23 cellular contexts compared by ENCODE assay signal in the genomic region with DNA sequence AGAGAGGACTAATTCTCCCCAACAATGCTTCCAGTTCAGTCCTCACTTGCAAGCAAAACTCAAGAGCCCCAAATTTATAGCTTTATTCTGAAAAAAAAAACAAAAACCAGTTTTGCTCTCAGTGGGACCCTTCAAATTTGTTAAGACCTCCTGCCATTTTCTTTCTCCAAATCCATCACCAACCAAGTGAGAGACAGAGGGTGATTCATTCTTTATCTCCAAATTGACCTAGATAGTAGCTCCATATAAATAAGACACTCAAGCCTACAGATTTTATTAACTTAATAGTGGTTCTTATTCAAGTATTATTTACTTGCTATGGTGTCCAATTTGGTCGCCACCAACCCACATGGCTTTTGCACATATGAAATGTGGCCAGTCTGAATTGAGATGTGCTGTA.
"Had no signal": no experiment of that assay in that cellular context is flagged by ENCODE, and none has a peak within 500 bp of the region (broad histone marks: within the 10 kb centered on the region; RNA-seq: fewer than 3 reads in every experiment).

No MANE protein-coding gene starts in this region.

- H3K9me3 ChIP-seq: adrenal gland, ascending aorta, pancreas, right lobe of liver, testis had no signal

- H3K36me3 Mint-ChIP-seq: activated naive CD4-positive, alpha-beta T cell treated with anti-CD3 and anti-CD28 coated beads, Interleukin-2, amount 50 U/mL, for 72 hours; naive B cell; type B pancreatic cell; WTC11 had no signal

- H3K36me3 ChIP-seq: adrenal gland, ascending aorta, brain microvascular endothelial cell, pancreas, right lobe of liver had no signal

- DNase-seq: activated T-cell treated with anti-CD3 and anti-CD28 coated beads, Interleukin-2, amount 50 U/mL, for 1 hour; brain microvascular endothelial cell; caudate nucleus; effector CD4-positive, alpha-beta T cell; erythroblast; hippocampal formation; left ventricle myocardium superior; mammary epithelial cell; naive B cell; stimulated activated CD4-positive, alpha-beta T cell treated with anti-CD3 and anti-CD28 coated beads, Interleukin-2, amount 100 ng/mL, for 48 hours; stimulated activated CD8-positive, alpha-beta memory T cell treated with anti-CD3 and anti-CD28 coated beads, Interleukin-4, amount 100 ng/mL, for 48 hours; stimulated activated naive CD4-positive, alpha-beta T cell; T-helper 1 cell; testis had no signal

- H3K4me3 ChIP-seq: adrenal gland, pancreas, right lobe of liver, testis had no signal

- H3K27me3 ChIP-seq: adrenal gland, ascending aorta, brain microvascular endothelial cell, pancreas, right lobe of liver, testis had no signal

- H3K4me1 Mint-ChIP-seq: activated T-helper 17 cell treated with anti-CD3 and anti-CD28 coated beads, Interleukin-2, amount 50 U/mL, for 72 hours; naive B cell had no signal

- H3K27ac ChIP-seq: adrenal gland, brain microvascular endothelial cell, pancreas had no signal

- H3K4me3 Mint-ChIP-seq: activated T-helper 17 cell treated with anti-CD3 and anti-CD28 coated beads, Interleukin-2, amount 50 U/mL, for 72 hours; dendritic cell treated with granulocyte-macrophage colony-stimulating factor and Interleukin-4, amounts not matched to agents 40 ng/mL and 50 ng/mL, for 4 days; naive B cell; type B pancreatic cell; WTC11 had no signal

- H3K27ac Mint-ChIP-seq: activated naive CD4-positive, alpha-beta T cell treated with anti-CD3 and anti-CD28 coated beads, Interleukin-2, amount 50 U/mL, for 72 hours; activated T-helper 17 cell treated with anti-CD3 and anti-CD28 coated beads, Interleukin-2, amount 50 U/mL, for 72 hours; dendritic cell treated with granulocyte-macrophage colony-stimulating factor and Interleukin-4, amounts not matched to agents 40 ng/mL and 50 ng/mL, for 4 days; naive B cell; type B pancreatic cell; WTC11 had no signal

- H3K9me3 Mint-ChIP-seq: activated naive CD4-positive, alpha-beta T cell treated with anti-CD3 and anti-CD28 coated beads, Interleukin-2, amount 50 U/mL, for 72 hours; activated T-helper 17 cell treated with anti-CD3 and anti-CD28 coated beads, Interleukin-2, amount 50 U/mL, for 72 hours; dendritic cell treated with granulocyte-macrophage colony-stimulating factor and Interleukin-4, amounts not matched to agents 40 ng/mL and 50 ng/mL, for 4 days; type B pancreatic cell; WTC11 had no signal

- H3K27me3 Mint-ChIP-seq: dendritic cell treated with granulocyte-macrophage colony-stimulating factor and Interleukin-4, amounts not matched to agents 40 ng/mL and 50 ng/mL, for 4 days had no signal
